16 cellular contexts compared by ENCODE assay signal in genomic region chr20:13111249-13111911, GRCh38.
"Had no signal": no experiment of that assay in that cellular context is flagged by ENCODE, and none has a peak within 500 bp of the region (broad histone marks: within the 10 kb centered on the region; RNA-seq: fewer than 3 reads in every experiment).

No MANE protein-coding gene starts in this region.

- H3K4me3 ChIP-seq: esophagus muscularis mucosa, prostate gland, smooth muscle cell, suprapubic skin had no signal

- H3K27me3 ChIP-seq: esophagus muscularis mucosa, suprapubic skin had no signal

- H3K4me1 ChIP-seq: esophagus muscularis mucosa, prostate gland, suprapubic skin had no signal

- H3K9me3 ChIP-seq: esophagus muscularis mucosa, prostate gland, suprapubic skin had no signal

- DNase-seq: activated CD4-positive, alpha-beta T cell treated with anti-CD3 and anti-CD28 coated beads, Interleukin-2, amount 50 U/mL, for 1 hour; activated naive CD4-positive, alpha-beta T cell treated with Interleukin-2 at 50 U/mL for 16 hours; activated T-cell treated with anti-CD3 and anti-CD28 coated beads for 4 hours; aorta; cortex of kidney; effector CD4-positive, alpha-beta T cell; glutamatergic neuron; hypothalamus; mesendoderm; right cardiac atrium; stimulated activated naive CD8-positive, alpha-beta T cell treated with anti-CD3 and anti-CD28 coated beads, Interleukin-15, Interleukin-2, amounts not matched to agents 100 U/mL and 50 U/mL, for 24 hours had no signal

- ATAC-seq: activated T-helper 17 cell treated with anti-CD3 and anti-CD28 coated beads, Interleukin-2, amount 50 U/mL, for 72 hours; right cardiac atrium; stimulated activated naive CD8-positive, alpha-beta T cell treated with anti-CD3 and anti-CD28 coated beads, Interleukin-15, Interleukin-2, amounts not matched to agents 100 U/mL and 50 U/mL, for 24 hours had no signal

- H3K36me3 ChIP-seq: esophagus muscularis mucosa, prostate gland had no signal

- H3K27ac ChIP-seq: esophagus muscularis mucosa, prostate gland, suprapubic skin had no signal
